1 cellular context compared by ENCODE assay signal in genomic region chr4:112281999-112282398, GRCh38.
TF ChIP-seq lines count a peak whose summit lies in the region.

No MANE protein-coding gene starts in this region.

TF ChIP-seq in HEK293, 187 proteins besides CTCF, POLR2A, EP300 and RAD21:
- peak; percentile 86 for TF ChIP-seq SETDB1 (IDR thresholded peaks at IDR 0.05; ENCODE audit: insufficient read length, low read length)
